7 cellular contexts compared by ENCODE assay signal in the genomic region with DNA sequence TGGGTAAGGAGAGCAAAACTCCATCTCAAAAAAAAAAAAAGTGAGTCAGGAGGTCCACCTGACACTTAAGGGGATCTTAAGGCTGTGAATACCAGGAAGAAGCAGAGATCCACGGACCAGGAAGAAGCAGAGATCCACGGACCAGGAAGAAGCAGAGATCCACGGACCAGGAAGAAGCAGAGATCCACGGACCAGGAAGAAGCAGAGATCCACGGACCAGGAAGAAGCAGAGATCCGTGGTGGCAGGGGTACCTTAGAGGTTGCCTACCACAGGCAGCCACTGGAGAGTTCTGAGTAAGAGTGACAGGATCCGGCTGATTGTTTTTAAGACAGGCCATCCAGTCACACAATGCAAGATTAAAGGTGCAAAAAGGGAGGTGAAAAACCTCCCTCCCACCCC. TPM values are rescaled to one million over a fixed set of nuclear protein-coding genes. Genes with fewer than 3 reads are reported as not detected.
"Had no signal": no experiment of that assay in that cellular context is flagged by ENCODE, and none has a peak within 500 bp of the region (broad histone marks: within the 10 kb centered on the region; RNA-seq: fewer than 3 reads in every experiment).

No MANE protein-coding gene starts in this region.

RNA-seq across cellular contexts. Expression of gene PFN3, which starts 20.0 kb away (rescaled TPM):
- total RNA-seq: GM23248, H1, H4, H7, H9, HFFc6 had no signal
- polyA plus RNA-seq: GM23248, H1 had no signal

RNA-seq across cellular contexts. Expression of gene SLC34A1, which starts 36.2 kb away (rescaled TPM):
- total RNA-seq: GM23248, GM23338, H1, H4, H7, H9, HFFc6 had no signal
- polyA plus RNA-seq: GM23248, GM23338, H1 had no signal
